ENCODE assay signal across 19 cellular contexts in the genomic region with DNA sequence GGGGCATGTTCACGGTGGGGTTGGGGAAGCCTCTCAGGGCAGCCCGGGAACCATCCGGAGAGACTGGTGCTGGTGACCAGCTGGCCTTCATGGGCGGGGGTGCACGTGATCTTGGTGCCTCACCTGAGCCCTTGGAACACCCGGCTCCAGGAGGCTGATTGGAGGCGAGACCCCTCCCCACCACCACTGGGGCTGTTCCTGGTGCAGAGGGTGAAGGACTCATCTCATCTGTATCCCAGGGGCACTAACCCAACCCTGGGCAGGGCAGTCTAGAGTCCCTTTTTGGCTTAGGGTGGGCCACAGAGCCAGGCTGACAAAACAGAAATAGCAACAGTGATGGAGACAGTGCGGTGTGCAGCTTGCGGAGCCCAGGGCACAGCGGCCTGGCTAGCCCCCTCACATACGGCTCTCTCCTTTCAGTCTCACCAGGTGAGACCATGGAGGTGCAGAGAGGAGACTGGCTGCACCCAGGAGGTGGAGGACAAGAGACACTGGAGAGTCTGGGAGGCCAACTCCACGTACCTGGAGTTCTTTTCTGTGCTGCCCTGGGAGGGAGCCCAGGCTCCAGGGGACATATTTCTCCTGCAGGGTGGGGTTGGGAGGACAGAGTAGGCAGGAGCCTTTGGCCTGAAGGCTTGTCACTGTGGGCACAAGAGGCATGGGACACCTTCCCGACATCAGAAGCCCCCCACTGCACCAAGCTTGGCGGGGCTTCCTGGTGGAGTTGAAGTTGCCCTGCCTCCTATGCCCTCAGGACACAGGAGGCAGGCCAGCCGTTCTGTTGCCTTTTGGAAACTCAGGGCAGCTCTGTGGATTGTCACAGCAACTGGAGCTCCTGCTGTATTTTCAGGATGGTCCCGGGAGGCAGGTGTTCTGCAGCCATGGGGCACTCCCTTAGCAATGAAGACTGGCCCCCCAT.
DNase-seq lines count a peak whose midpoint lies in the region; ATAC-seq and TF ChIP-seq lines count a peak whose summit lies in the region.
"Had no signal": no experiment of that assay in that cellular context is flagged by ENCODE, and none has a peak within 500 bp of the region (broad histone marks: within the 10 kb centered on the region; RNA-seq: fewer than 3 reads in every experiment).

No MANE protein-coding gene starts in this region.

- H3K27ac ChIP-seq in duodenal mucosa (ENCODE audit: low read depth, low read length), result peak overlapping the region; percentile 39
- no peak overlapping the region for H3K27ac ChIP-seq in testis
- H3K27ac ChIP-seq in brain microvascular endothelial cell, result no peak overlapping the region
- H3K27ac ChIP-seq: gastroesophageal sphincter, SJSA1, uterus had no signal

- H3K4me1 Mint-ChIP-seq in activated CD4-positive, alpha-beta memory T cell treated with anti-CD3 and anti-CD28 coated beads, Interleukin-2, amount 10 ng/mL, durations not matched to agents 7 days and 5 days, result no peaks in the 10 kb centered on the region
- H3K4me1 Mint-ChIP-seq in activated CD4-positive, alpha-beta memory T cell treated with anti-CD3 and anti-CD28 coated beads for 36 hours (ENCODE audit: low read depth), result no peaks in the 10 kb centered on the region
- H3K4me1 Mint-ChIP-seq: activated naive CD8-positive, alpha-beta T cell treated with anti-CD3 and anti-CD28 coated beads, Interleukin-2, amount 50 U/mL, for 24 hours; activated T-helper 17 cell treated with anti-CD3 and anti-CD28 coated beads, Interleukin-2, amount 50 U/mL, for 72 hours; B cell; naive thymus-derived CD4-positive, alpha-beta T cell had no signal

- H3K27me3 Mint-ChIP-seq in activated CD4-positive, alpha-beta memory T cell treated with anti-CD3 and anti-CD28 coated beads, Interleukin-2, amount 10 ng/mL, durations not matched to agents 7 days and 5 days, result peaks cover 2% of the 10 kb centered on the region
- peaks cover 7% of the 10 kb centered on the region for H3K27me3 Mint-ChIP-seq in activated CD4-positive, alpha-beta memory T cell treated with anti-CD3 and anti-CD28 coated beads for 36 hours

- TF ChIP-seq CTCF in lower leg skin (IDR thresholded peaks at IDR 0.05), result no peak
- no peak for TF ChIP-seq CTCF in testis (IDR thresholded peaks at IDR 0.05)
- TF ChIP-seq CTCF in brain microvascular endothelial cell (IDR thresholded peaks at IDR 0.05; ENCODE audit: low read depth, low read length, missing control alignments), result no peak

- TF ChIP-seq POLR2A in lower leg skin (IDR thresholded peaks at IDR 0.05) (no peak), testis (IDR thresholded peaks at IDR 0.05) (no peak)

- intact Hi-C loops in activated CD4-positive, alpha-beta memory T cell treated with anti-CD3 and anti-CD28 coated beads for 36 hours (cut with micrococcal nuclease), result no loop called here
- intact Hi-C loops in lower leg skin (cut with DNase I; ENCODE audit: low total_unique reads), result no loop called here
- intact Hi-C loops in testis (cut with DNase I; ENCODE audit: low total_unique reads), result no loop called here

- ATAC-seq in activated naive CD4-positive, alpha-beta T cell treated with anti-CD3 and anti-CD28 coated beads, Interleukin-2, amount 50 U/mL, for 72 hours, result no peak
- ATAC-seq: activated naive CD8-positive, alpha-beta T cell treated with anti-CD3 and anti-CD28 coated beads, Interleukin-2, amount 50 U/mL, for 24 hours; activated T-helper 17 cell treated with anti-CD3 and anti-CD28 coated beads, Interleukin-2, amount 50 U/mL, for 72 hours; gastroesophageal sphincter; naive thymus-derived CD4-positive, alpha-beta T cell had no signal

- POLR2A ChIA-PET in activated CD4-positive, alpha-beta memory T cell treated with anti-CD3 and anti-CD28 coated beads, Interleukin-2, amount 10 ng/mL, durations not matched to agents 7 days and 5 days (lab: Charles Lee), result no interaction called here
- POLR2A ChIA-PET in activated CD4-positive, alpha-beta memory T cell treated with anti-CD3 and anti-CD28 coated beads for 36 hours (lab: Charles Lee), result no interaction called here

- H3K9me3 Mint-ChIP-seq in activated CD4-positive, alpha-beta memory T cell treated with anti-CD3 and anti-CD28 coated beads, Interleukin-2, amount 10 ng/mL, durations not matched to agents 7 days and 5 days, result no peaks in the 10 kb centered on the region
- no peaks in the 10 kb centered on the region for H3K9me3 Mint-ChIP-seq in activated CD4-positive, alpha-beta memory T cell treated with anti-CD3 and anti-CD28 coated beads for 36 hours
- H3K9me3 Mint-ChIP-seq in activated naive CD4-positive, alpha-beta T cell treated with anti-CD3 and anti-CD28 coated beads, Interleukin-2, amount 50 U/mL, for 72 hours, result no peaks in the 10 kb centered on the region
- H3K9me3 Mint-ChIP-seq: activated naive CD8-positive, alpha-beta T cell treated with anti-CD3 and anti-CD28 coated beads, Interleukin-2, amount 50 U/mL, for 24 hours; activated T-helper 17 cell treated with anti-CD3 and anti-CD28 coated beads, Interleukin-2, amount 50 U/mL, for 72 hours; brain had no signal

- H3K9me3 ChIP-seq in duodenal mucosa (ENCODE audit: control insufficient read depth in 1 of 2, low read length in 2 of 2) (no peaks in the 10 kb centered on the region), testis (no peaks in the 10 kb centered on the region)
- H3K9me3 ChIP-seq: gastroesophageal sphincter, SJSA1, uterus had no signal

- no peaks in the 10 kb centered on the region for H3K36me3 Mint-ChIP-seq in activated CD4-positive, alpha-beta memory T cell treated with anti-CD3 and anti-CD28 coated beads, Interleukin-2, amount 10 ng/mL, durations not matched to agents 7 days and 5 days (ENCODE audit: low read depth)
- H3K36me3 Mint-ChIP-seq in activated CD4-positive, alpha-beta memory T cell treated with anti-CD3 and anti-CD28 coated beads for 36 hours, result no peaks in the 10 kb centered on the region
- no peaks in the 10 kb centered on the region for H3K36me3 Mint-ChIP-seq in activated naive CD4-positive, alpha-beta T cell treated with anti-CD3 and anti-CD28 coated beads, Interleukin-2, amount 50 U/mL, for 72 hours
- H3K36me3 Mint-ChIP-seq: naive thymus-derived CD4-positive, alpha-beta T cell had no signal

- in situ Hi-C loops in brain microvascular endothelial cell (cut with HindIII; ENCODE audit: low pct_ligation_motif_present, low sequenced_read_pairs), result no loop called here

- peak; percentile 9 for DNase-seq in activated CD4-positive, alpha-beta memory T cell treated with anti-CD3 and anti-CD28 coated beads, Interleukin-2, amount 10 ng/mL, durations not matched to agents 7 days and 5 days
- no peak for DNase-seq in activated CD4-positive, alpha-beta memory T cell treated with anti-CD3 and anti-CD28 coated beads for 36 hours
- DNase-seq in lower leg skin (ENCODE audit: low spot score in 2 of 2), result peak; percentile 13 to 83
- peak; percentile 12 for DNase-seq in testis
- no peak for DNase-seq in HCEC 1CT
- no peak for DNase-seq in activated naive CD4-positive, alpha-beta T cell treated with anti-CD3 and anti-CD28 coated beads, Interleukin-2, amount 50 U/mL, for 72 hours (ENCODE audit: low spot score in 2 of 2)
- no peak for DNase-seq in brain microvascular endothelial cell
- DNase-seq: activated naive CD8-positive, alpha-beta T cell treated with anti-CD3 and anti-CD28 coated beads, Interleukin-2, amount 50 U/mL, for 24 hours; cortex of kidney; naive thymus-derived CD4-positive, alpha-beta T cell; stimulated activated CD4-positive, alpha-beta T cell treated with anti-CD3 and anti-CD28 coated beads, Interleukin-4, amount 100 ng/mL, for 4 hours; uterus had no signal

- H3K9ac ChIP-seq in duodenal mucosa (ENCODE audit: low read depth in 1 of 2, low read length in 2 of 2), result no peak overlapping the region

- H3K4me3 Mint-ChIP-seq in activated CD4-positive, alpha-beta memory T cell treated with anti-CD3 and anti-CD28 coated beads, Interleukin-2, amount 10 ng/mL, durations not matched to agents 7 days and 5 days, result no peak overlapping the region
- no peak overlapping the region for H3K4me3 Mint-ChIP-seq in activated CD4-positive, alpha-beta memory T cell treated with anti-CD3 and anti-CD28 coated beads for 36 hours
- H3K4me3 Mint-ChIP-seq: activated naive CD8-positive, alpha-beta T cell treated with anti-CD3 and anti-CD28 coated beads, Interleukin-2, amount 50 U/mL, for 24 hours; activated T-helper 17 cell treated with anti-CD3 and anti-CD28 coated beads, Interleukin-2, amount 50 U/mL, for 72 hours; B cell; brain; naive thymus-derived CD4-positive, alpha-beta T cell had no signal

- H3K4me1 ChIP-seq in duodenal mucosa (ENCODE audit: control insufficient read depth in 1 of 2, insufficient read depth in 2 of 2, low read length in 2 of 2) (peaks cover 24 to 25% of the 10 kb centered on the region in 2 donors), testis (no peaks in the 10 kb centered on the region)
- H3K4me1 ChIP-seq: SJSA1 had no signal

- CTCF ChIA-PET in activated CD4-positive, alpha-beta memory T cell treated with anti-CD3 and anti-CD28 coated beads, Interleukin-2, amount 10 ng/mL, durations not matched to agents 7 days and 5 days (lab: Charles Lee), result no interaction called here
- CTCF ChIA-PET in activated CD4-positive, alpha-beta memory T cell treated with anti-CD3 and anti-CD28 coated beads for 36 hours (lab: Charles Lee), result no interaction called here

- no peak overlapping the region for H3K27ac Mint-ChIP-seq in activated CD4-positive, alpha-beta memory T cell treated with anti-CD3 and anti-CD28 coated beads, Interleukin-2, amount 10 ng/mL, durations not matched to agents 7 days and 5 days
- H3K27ac Mint-ChIP-seq in activated CD4-positive, alpha-beta memory T cell treated with anti-CD3 and anti-CD28 coated beads for 36 hours, result no peak overlapping the region
- no peak overlapping the region for H3K27ac Mint-ChIP-seq in activated naive CD4-positive, alpha-beta T cell treated with anti-CD3 and anti-CD28 coated beads, Interleukin-2, amount 50 U/mL, for 72 hours
- H3K27ac Mint-ChIP-seq: activated naive CD8-positive, alpha-beta T cell treated with anti-CD3 and anti-CD28 coated beads, Interleukin-2, amount 50 U/mL, for 24 hours; activated T-helper 17 cell treated with anti-CD3 and anti-CD28 coated beads, Interleukin-2, amount 50 U/mL, for 72 hours; B cell; naive thymus-derived CD4-positive, alpha-beta T cell had no signal

- H3K27me3 ChIP-seq in duodenal mucosa (ENCODE audit: control insufficient read depth in 1 of 2, insufficient read depth in 2 of 2, low read length in 2 of 2), result no peaks in the 10 kb centered on the region
- no peaks in the 10 kb centered on the region for H3K27me3 ChIP-seq in testis
- H3K27me3 ChIP-seq in brain microvascular endothelial cell (replicated peaks), result no peaks in the 10 kb centered on the region
- H3K27me3 ChIP-seq: gastroesophageal sphincter, uterus had no signal

- peak overlapping the region in 1 of 2 donors; percentile 6 for H3K4me3 ChIP-seq in duodenal mucosa (ENCODE audit: low read depth in 1 of 2, low read length in 2 of 2)
- H3K4me3 ChIP-seq in lower leg skin (ENCODE audit: low read depth, poor library complexity, severe bottlenecking), result no peak overlapping the region
- H3K4me3 ChIP-seq in testis, result no peak overlapping the region
- H3K4me3 ChIP-seq in brain microvascular endothelial cell (ENCODE audit: low read depth, low read length), result no peak overlapping the region
- H3K4me3 ChIP-seq: gastroesophageal sphincter, lung, SJSA1, uterus had no signal

- H3K36me3 ChIP-seq in duodenal mucosa (ENCODE audit: control insufficient read depth in 1 of 2, insufficient read depth in 2 of 2, low read length in 2 of 2), result no peaks in the 10 kb centered on the region
- H3K36me3 ChIP-seq in testis (ENCODE audit: low read depth, missing control alignments), result no peaks in the 10 kb centered on the region
- no peaks in the 10 kb centered on the region for H3K36me3 ChIP-seq in brain microvascular endothelial cell (replicated peaks)
- H3K36me3 ChIP-seq: gastroesophageal sphincter, SJSA1, uterus had no signal

- 81 to 87% methylated on average over 13 to 16 of the region's 16 CpGs for WGBS in lower leg skin, 2 donors
- WGBS in testis, 2 donors, result 84 to 88% methylated on average over 5 to 16 of the region's 16 CpGs

Comparison
In these comparisons a context has a peak if more than half of its experiments do, and no peak if none do; other contexts are left out.
1. DNase-seq: peak in activated CD4-positive, alpha-beta memory T cell treated with anti-CD3 and anti-CD28 coated beads, Interleukin-2, amount 10 ng/mL, durations not matched to agents 7 days and 5 days (single experiment), lower leg skin (2 of 2) and testis (single experiment); none in activated CD4-positive, alpha-beta memory T cell treated with anti-CD3 and anti-CD28 coated beads for 36 hours (single experiment), HCEC 1CT (single experiment), activated naive CD4-positive, alpha-beta T cell treated with anti-CD3 and anti-CD28 coated beads, Interleukin-2, amount 50 U/mL, for 72 hours (0 of 2) and brain microvascular endothelial cell (single experiment).